7 cellular contexts compared by ENCODE assay signal in genomic region chr15:87730706-87731105, GRCh38.
"Had no signal": no experiment of that assay in that cellular context is flagged by ENCODE, and none has a peak within 500 bp of the region (broad histone marks: within the 10 kb centered on the region; RNA-seq: fewer than 3 reads in every experiment).

No MANE protein-coding gene starts in this region.

- ATAC-seq: HCT116, HepG2 had no signal

- DNase-seq: GM23248, GOT3, H7, HFFc6 had no signal

- H3K4me1 ChIP-seq: HAP-1 had no signal

- H3K27ac ChIP-seq: GM23248 had no signal

- H3K36me3 ChIP-seq: HAP-1 had no signal

- FAIRE-seq: HepG2 had no signal

- H3K4me3 ChIP-seq: GM23248, HAP-1 had no signal
